18 cellular contexts compared by ENCODE assay signal in the genomic region with DNA sequence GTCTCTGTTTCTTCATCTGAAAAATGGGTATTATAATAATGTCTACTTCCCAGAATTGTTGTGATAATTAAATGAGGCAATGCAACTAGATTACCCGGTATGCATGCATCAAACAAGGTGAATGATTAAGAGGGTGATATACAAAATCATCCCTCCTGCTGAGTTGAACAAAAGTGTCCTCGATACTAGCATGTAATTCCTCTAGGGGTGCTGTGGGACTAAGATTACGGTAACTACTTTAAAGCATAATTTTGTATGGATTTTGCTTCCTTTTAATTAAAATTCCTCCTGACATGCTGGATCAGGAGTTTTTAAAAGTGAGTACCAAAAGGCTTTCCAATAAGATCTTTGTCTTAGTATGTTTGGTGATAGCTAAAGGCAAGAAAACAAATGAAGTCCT.
A peak's percentile ranks its signal among the peaks of the same experiment; 100 is the strongest.
DNase-seq lines count a peak whose midpoint lies in the region; ATAC-seq and TF ChIP-seq lines count a peak whose summit lies in the region.
"Had no signal": no experiment of that assay in that cellular context is flagged by ENCODE, and none has a peak within 500 bp of the region (broad histone marks: within the 10 kb centered on the region; RNA-seq: fewer than 3 reads in every experiment).

No MANE protein-coding gene starts in this region.

- H3K27me3 ChIP-seq in Karpas-422 (ENCODE audit: low read length), result no peaks in the 10 kb centered on the region
- H3K27me3 ChIP-seq: transverse colon had no signal

- H3K9ac ChIP-seq in Karpas-422 (ENCODE audit: low read length), result no peak overlapping the region

- H3K4me2 ChIP-seq in Karpas-422 (ENCODE audit: low read depth, low read length, poor library complexity, severe bottlenecking), result no peak overlapping the region

- no peak overlapping the region for H3K27ac Mint-ChIP-seq in neural crest cell (ENCODE audit: unreplicated experiment)
- no peak overlapping the region for H3K27ac Mint-ChIP-seq in activated CD4-positive, alpha-beta T cell treated with anti-CD3 and anti-CD28 coated beads for 36 hours
- H3K27ac Mint-ChIP-seq: activated CD4-positive, alpha-beta memory T cell treated with anti-CD3 and anti-CD28 coated beads, Interleukin-2, amount 10 ng/mL, durations not matched to agents 7 days and 5 days; dendritic cell treated with granulocyte-macrophage colony-stimulating factor and Interleukin-4, amounts not matched to agents 40 ng/mL and 50 ng/mL, for 4 days; immature natural killer cell; stimulated activated naive CD8-positive, alpha-beta T cell treated with anti-CD3 and anti-CD28 coated beads, Interleukin-15, amount 100 ng/mL, for 72 hours had no signal

- no peak overlapping the region for H3K4me3 Mint-ChIP-seq in neural crest cell
- no peak overlapping the region for H3K4me3 Mint-ChIP-seq in activated CD4-positive, alpha-beta T cell treated with anti-CD3 and anti-CD28 coated beads for 36 hours
- H3K4me3 Mint-ChIP-seq: activated CD4-positive, alpha-beta memory T cell treated with anti-CD3 and anti-CD28 coated beads, Interleukin-2, amount 10 ng/mL, durations not matched to agents 7 days and 5 days; dendritic cell treated with granulocyte-macrophage colony-stimulating factor and Interleukin-4, amounts not matched to agents 40 ng/mL and 50 ng/mL, for 4 days; immature natural killer cell; stimulated activated naive CD8-positive, alpha-beta T cell treated with anti-CD3 and anti-CD28 coated beads, Interleukin-15, amount 100 ng/mL, for 72 hours had no signal

- no peak overlapping the region for H3K27ac ChIP-seq in Karpas-422 (ENCODE audit: low read length)
- no peak overlapping the region for H3K27ac ChIP-seq in RWPE1
- H3K27ac ChIP-seq: transverse colon had no signal

- no peaks in the 10 kb centered on the region for H3K9me3 ChIP-seq in Karpas-422 (ENCODE audit: low read length)
- H3K9me3 ChIP-seq: transverse colon had no signal

- no peaks in the 10 kb centered on the region for H3K27me3 Mint-ChIP-seq in neural crest cell (ENCODE audit: low read depth)
- H3K27me3 Mint-ChIP-seq in activated CD4-positive, alpha-beta T cell treated with anti-CD3 and anti-CD28 coated beads for 36 hours, result peaks cover 9% of the 10 kb centered on the region
- H3K27me3 Mint-ChIP-seq: activated CD4-positive, alpha-beta memory T cell treated with anti-CD3 and anti-CD28 coated beads, Interleukin-2, amount 10 ng/mL, durations not matched to agents 7 days and 5 days; dendritic cell treated with granulocyte-macrophage colony-stimulating factor and Interleukin-4, amounts not matched to agents 40 ng/mL and 50 ng/mL, for 4 days had no signal

- no peaks in the 10 kb centered on the region for H4K20me1 ChIP-seq in Karpas-422 (ENCODE audit: insufficient read depth, low read depth, low read length)

- no peaks in the 10 kb centered on the region for H3K36me3 ChIP-seq in Karpas-422 (ENCODE audit: insufficient read depth, low read length)
- H3K36me3 ChIP-seq: transverse colon had no signal

- H3K79me2 ChIP-seq in Karpas-422 (ENCODE audit: low read length), result no peaks in the 10 kb centered on the region

- peaks cover 13% of the 10 kb centered on the region for H3K4me1 Mint-ChIP-seq in neural crest cell
- H3K4me1 Mint-ChIP-seq in activated CD4-positive, alpha-beta T cell treated with anti-CD3 and anti-CD28 coated beads for 36 hours, result no peaks in the 10 kb centered on the region
- H3K4me1 Mint-ChIP-seq: activated CD4-positive, alpha-beta memory T cell treated with anti-CD3 and anti-CD28 coated beads, Interleukin-2, amount 10 ng/mL, durations not matched to agents 7 days and 5 days; immature natural killer cell; stimulated activated naive CD8-positive, alpha-beta T cell treated with anti-CD3 and anti-CD28 coated beads, Interleukin-15, amount 100 ng/mL, for 72 hours had no signal

- H3K4me1 ChIP-seq in Karpas-422 (ENCODE audit: low read length), result no peaks in the 10 kb centered on the region

- peak; percentile 5 for TF ChIP-seq CTCF in GM10248 (IDR thresholded peaks at IDR 0.05; ENCODE audit: control extremely low read depth, extremely low read depth, low read depth, missing control alignments)
- TF ChIP-seq CTCF in RWPE1 (conservative IDR thresholded peaks at IDR 0.05; ENCODE audit: low read depth), result 0 out of 2 replicates have a peak, but pooled peaks have one; percentile 8
- TF ChIP-seq CTCF in neural crest cell (conservative IDR thresholded peaks at IDR 0.05), result peak; percentile 34

- ATAC-seq in activated CD4-positive, alpha-beta T cell treated with anti-CD3 and anti-CD28 coated beads for 36 hours, result no peak
- ATAC-seq: HCT116; stimulated activated naive CD8-positive, alpha-beta T cell treated with anti-CD3 and anti-CD28 coated beads, Interleukin-15, amount 100 ng/mL, for 72 hours had no signal

- POLR2A ChIA-PET in GM10248 (lab: Yijun Ruan, JAX) (no interaction called here), RWPE1 (lab: Yijun Ruan, JAX; ENCODE audit: low non-redundant PET) (no interaction called here)
- POLR2A ChIA-PET in activated CD4-positive, alpha-beta T cell treated with anti-CD3 and anti-CD28 coated beads for 36 hours (lab: Charles Lee), result no interaction called here

- H3K9me2 ChIP-seq in Karpas-422 (replicated peaks; ENCODE audit: insufficient read depth, low read length), result no peaks in the 10 kb centered on the region

- intact Hi-C loops in activated CD4-positive, alpha-beta T cell treated with anti-CD3 and anti-CD28 coated beads for 36 hours (cut with DNase I, micrococcal nuclease), result no loop called here

- H2AFZ ChIP-seq in Karpas-422 (ENCODE audit: low read length), result no peak overlapping the region

- H3K9me3 Mint-ChIP-seq in neural crest cell, result no peaks in the 10 kb centered on the region
- no peaks in the 10 kb centered on the region for H3K9me3 Mint-ChIP-seq in activated CD4-positive, alpha-beta T cell treated with anti-CD3 and anti-CD28 coated beads for 36 hours (ENCODE audit: low read depth)
- H3K9me3 Mint-ChIP-seq: activated CD4-positive, alpha-beta memory T cell treated with anti-CD3 and anti-CD28 coated beads, Interleukin-2, amount 10 ng/mL, durations not matched to agents 7 days and 5 days; dendritic cell treated with granulocyte-macrophage colony-stimulating factor and Interleukin-4, amounts not matched to agents 40 ng/mL and 50 ng/mL, for 4 days; stimulated activated naive CD8-positive, alpha-beta T cell treated with anti-CD3 and anti-CD28 coated beads, Interleukin-15, amount 100 ng/mL, for 72 hours had no signal

- H3K36me3 Mint-ChIP-seq in neural crest cell (ENCODE audit: low read depth), result no peaks in the 10 kb centered on the region
- no peaks in the 10 kb centered on the region for H3K36me3 Mint-ChIP-seq in activated CD4-positive, alpha-beta T cell treated with anti-CD3 and anti-CD28 coated beads for 36 hours (ENCODE audit: low read depth)
- H3K36me3 Mint-ChIP-seq: immature natural killer cell had no signal

- no peak overlapping the region for H3K4me3 ChIP-seq in Karpas-422 (ENCODE audit: low read length)
- H3K4me3 ChIP-seq: transverse colon had no signal

- CTCF ChIA-PET in GM10248 (lab: Yijun Ruan, JAX) (interaction anchor here (1.5 to 2.6 kb wide), 3 partner anchors 10 to 572 kb away, joined by 3 to 12 read pairs (median 5); no protein-coding TSS in a partner anchor), RWPE1 (lab: Yijun Ruan, JAX) (interaction anchor here (0.9 kb wide), 1 partner anchor 823 kb away, joined by 4 read pairs; no protein-coding TSS in a partner anchor)
- CTCF ChIA-PET in activated CD4-positive, alpha-beta T cell treated with anti-CD3 and anti-CD28 coated beads for 36 hours (lab: Charles Lee), result no interaction called here

- DNase-seq in GM10248 (ENCODE audit: extremely low spot score) (no peak), Karpas-422 (peak; percentile 41), RWPE1 (ENCODE audit: low spot score) (no peak), neural crest cell (ENCODE audit: low read depth, low spot score) (no peak)
- DNase-seq in activated CD8-positive, alpha-beta memory T cell treated with anti-CD3 and anti-CD28 coated beads for 24 hours, result no peak
- DNase-seq in activated CD4-positive, alpha-beta T cell treated with anti-CD3 and anti-CD28 coated beads for 36 hours, result no peak
- DNase-seq in activated CD4-positive, alpha-beta T cell treated with anti-CD3 and anti-CD28 coated beads for 4 hours, result no peak
- DNase-seq: activated CD4-positive, alpha-beta memory T cell treated with anti-CD3 and anti-CD28 coated beads, Interleukin-2, amount 10 ng/mL, durations not matched to agents 7 days and 5 days; AML-193; immature natural killer cell; NCI-H1436 treated with DMSO at 0.1 percent for 48 hours; NCI-H526; OCI-M1; stimulated activated CD4-positive, alpha-beta T cell treated with anti-CD3 and anti-CD28 coated beads, Interleukin-4, amount 100 ng/mL, for 4 hours; stimulated activated naive CD8-positive, alpha-beta T cell treated with anti-CD3 and anti-CD28 coated beads, Interleukin-15, amount 100 ng/mL, for 72 hours; transverse colon had no signal
